18 cellular contexts compared by ENCODE assay signal in genomic region chr1:89910268-89910667, GRCh38.
DNase-seq lines count a peak whose midpoint lies in the region; TF ChIP-seq lines count a peak whose summit lies in the region.
"Had no signal": no experiment of that assay in that cellular context is flagged by ENCODE, and none has a peak within 500 bp of the region (broad histone marks: within the 10 kb centered on the region; RNA-seq: fewer than 3 reads in every experiment).

No MANE protein-coding gene starts in this region.

- H3K9me3 ChIP-seq in GM23248 (ENCODE audit: low read depth), result no peaks in the 10 kb centered on the region
- H3K9me3 ChIP-seq in SJSA1 (replicated peaks), result no peaks in the 10 kb centered on the region
- H3K9me3 ChIP-seq in mesenchymal stem cell (ENCODE audit: control insufficient read depth, low read length), result no peaks in the 10 kb centered on the region
- no peaks in the 10 kb centered on the region for H3K9me3 ChIP-seq in smooth muscle cell (replicated peaks; ENCODE audit: low read depth)
- H3K9me3 ChIP-seq: BE2C, breast epithelium, gastroesophageal sphincter, testis had no signal

- H3K9me2 ChIP-seq in GM23248 (ENCODE audit: insufficient read depth), result no peaks in the 10 kb centered on the region

- H3K79me2 ChIP-seq in GM23248 (ENCODE audit: insufficient read depth) (no peaks in the 10 kb centered on the region; the same call in 1 of the 2 replicates), smooth muscle cell (ENCODE audit: low read depth) (no peaks in the 10 kb centered on the region)

- peak overlapping the region; percentile 10 to 67 for H3K4ac ChIP-seq in mesenchymal stem cell (ENCODE audit: low read depth in 1 of 2, low read length in 2 of 2)

- peak overlapping the region; percentile 83 for H2AK5ac ChIP-seq in mesenchymal stem cell (ENCODE audit: low read length, severe bottlenecking)

- no peak overlapping the region for H3K4me3 ChIP-seq in GM23248
- H3K4me3 ChIP-seq in SJSA1, result no peak overlapping the region
- H3K4me3 ChIP-seq in mesenchymal stem cell (ENCODE audit: insufficient read depth in 1 of 2, low read depth in 1 of 2, low read length in 2 of 2), result no peak overlapping the region
- H3K4me3 ChIP-seq in smooth muscle cell, result no peak overlapping the region
- H3K4me3 ChIP-seq: breast epithelium, gastroesophageal sphincter, testis had no signal

- no peak for TF ChIP-seq CTCF in smooth muscle cell (IDR thresholded peaks at IDR 0.05; ENCODE audit: borderline replicate concordance, insufficient read depth, poor library complexity, severe bottlenecking)

- in situ Hi-C loops in GM23248 (cut with MboI), result no loop called here

- H2BK120ac ChIP-seq in mesenchymal stem cell (ENCODE audit: low read depth, low read length), result peak overlapping the region; percentile 35

- H3K23ac ChIP-seq in mesenchymal stem cell (ENCODE audit: low read length in 2 of 2), result no peak overlapping the region

- H3K18ac ChIP-seq in mesenchymal stem cell (ENCODE audit: low read depth in 1 of 2, low read length in 2 of 2), result peak overlapping the region in 1 of 2 experiments; percentile 70

- H3F3A ChIP-seq in GM23248 (ENCODE audit: insufficient read depth) (peaks cover 66% of the 10 kb centered on the region), smooth muscle cell (ENCODE audit: low read depth) (peaks cover 26% of the 10 kb centered on the region)

- H3K27ac ChIP-seq in GM23248 (peak overlapping the region; percentile 34), SJSA1 (peak overlapping the region; percentile 96), mesenchymal stem cell (ENCODE audit: low read length, poor library complexity, severe bottlenecking) (peak overlapping the region; percentile 89), smooth muscle cell (ENCODE audit: low read depth) (peak overlapping the region; percentile 89), caudate nucleus (ENCODE audit: low read depth, low read length) (no peak overlapping the region)
- H3K27ac ChIP-seq: breast epithelium, gastroesophageal sphincter, HL-60, testis had no signal

- H2BK12ac ChIP-seq in mesenchymal stem cell (ENCODE audit: low read length in 2 of 2), result peak overlapping the region in 1 of 2 experiments; percentile 63

- no peaks in the 10 kb centered on the region for H3K27me3 ChIP-seq in GM23248 (replicated peaks; ENCODE audit: insufficient read depth)
- H3K27me3 ChIP-seq in SJSA1 (replicated peaks), result no peaks in the 10 kb centered on the region
- H3K27me3 ChIP-seq in mesenchymal stem cell (ENCODE audit: control insufficient read depth in 1 of 2, insufficient read depth in 1 of 2, low read length in 2 of 2), result no peaks in the 10 kb centered on the region
- no peaks in the 10 kb centered on the region for H3K27me3 ChIP-seq in smooth muscle cell (ENCODE audit: low read depth)
- H3K27me3 ChIP-seq: BE2C, breast epithelium, gastroesophageal sphincter, testis had no signal

- no peak overlapping the region for H3K14ac ChIP-seq in mesenchymal stem cell (ENCODE audit: low read length in 2 of 2)

- H2AFZ ChIP-seq in GM23248 (no peak overlapping the region), mesenchymal stem cell (ENCODE audit: low read depth, low read length) (no peak overlapping the region), smooth muscle cell (ENCODE audit: low read depth) (no peak overlapping the region)

- H3K9ac ChIP-seq in GM23248 (no peak overlapping the region), mesenchymal stem cell (ENCODE audit: low read length) (no peak overlapping the region), smooth muscle cell (ENCODE audit: low read depth) (peak overlapping the region; percentile 59)

- DNase-seq in GM23248 (no peak), SJSA1 (ENCODE audit: low read depth in 1 of 2, low spot score in 2 of 2) (no peak), mesenchymal stem cell (no peak), smooth muscle cell (lab: John Stamatoyannopoulos, UW; ENCODE audit: unreplicated experiment) (no peak), GF-D8 (lab: John Stamatoyannopoulos, UW) (no peak), caudate nucleus (lab: John Stamatoyannopoulos, UW) (no peak), NCI-H1048 (lab: John Stamatoyannopoulos, UW) (no peak)
- DNase-seq: activated CD4-positive, alpha-beta T cell treated with anti-CD3 and anti-CD28 coated beads for 4 hours; activated CD8-positive, alpha-beta memory T cell treated with anti-CD3 and anti-CD28 coated beads, Interleukin-2, amount 10 ng/mL, durations not matched to agents 7 days and 5 days; BE2C; KBM-7; midbrain; NCI-H1092 treated with DMSO at 0.1 percent for 48 hours; T-cell; testis had no signal

- H3K4me1 ChIP-seq in GM23248 (ENCODE audit: insufficient read depth), result peaks cover 65% of the 10 kb centered on the region
- peaks cover 79% of the 10 kb centered on the region for H3K4me1 ChIP-seq in SJSA1 (replicated peaks)
- H3K4me1 ChIP-seq in mesenchymal stem cell (ENCODE audit: control insufficient read depth, insufficient read depth, low read depth, low read length), result peaks cover 18% of the 10 kb centered on the region
- H3K4me1 ChIP-seq in smooth muscle cell (ENCODE audit: low read depth), result peaks cover 57% of the 10 kb centered on the region
- H3K4me1 ChIP-seq: breast epithelium had no signal

- no peaks in the 10 kb centered on the region for H3K36me3 ChIP-seq in GM23248 (ENCODE audit: low read depth)
- no peaks in the 10 kb centered on the region for H3K36me3 ChIP-seq in SJSA1
- H3K36me3 ChIP-seq in mesenchymal stem cell (ENCODE audit: control insufficient read depth in 1 of 2, insufficient read depth in 2 of 2, low read depth in 1 of 2, low read length in 2 of 2), result peaks cover 0 to 3% of the 10 kb centered on the region in 2 experiments
- H3K36me3 ChIP-seq in smooth muscle cell (ENCODE audit: low read depth), result no peaks in the 10 kb centered on the region
- H3K36me3 ChIP-seq: BE2C, breast epithelium, gastroesophageal sphincter had no signal

- H4K8ac ChIP-seq in mesenchymal stem cell (ENCODE audit: low read length), result no peak overlapping the region

- H4K20me1 ChIP-seq in GM23248 (ENCODE audit: insufficient read depth) (no peaks in the 10 kb centered on the region), smooth muscle cell (ENCODE audit: low read depth) (no peaks in the 10 kb centered on the region)

- H3K4me2 ChIP-seq in GM23248 (ENCODE audit: unreplicated experiment) (peak overlapping the region; percentile 10), mesenchymal stem cell (ENCODE audit: low read length, poor library complexity, severe bottlenecking) (no peak overlapping the region), smooth muscle cell (peak overlapping the region; percentile 80)

- no peak overlapping the region for H2BK15ac ChIP-seq in mesenchymal stem cell (ENCODE audit: low read depth, poor library complexity, severe bottlenecking)

- peaks cover 4% of the 10 kb centered on the region for H3K79me1 ChIP-seq in mesenchymal stem cell (replicated peaks; ENCODE audit: low read length, poor library complexity, severe bottlenecking)

- no peak overlapping the region for H4K91ac ChIP-seq in mesenchymal stem cell (ENCODE audit: low read length)

- no peak overlapping the region for H2BK5ac ChIP-seq in mesenchymal stem cell (ENCODE audit: low read depth, low read length, poor library complexity, severe bottlenecking)
